In genomic region chr12:38875571-38876228, GRCh38 we compare ENCODE assay signal across 20 cellular contexts.
"Had no signal": no experiment of that assay in that cellular context is flagged by ENCODE, and none has a peak within 500 bp of the region (broad histone marks: within the 10 kb centered on the region; RNA-seq: fewer than 3 reads in every experiment).

No MANE protein-coding gene starts in this region.

- DNase-seq: activated CD4-positive, alpha-beta T cell treated with anti-CD3 and anti-CD28 coated beads, Interleukin-2, amount 50 U/mL, for 4 hours; activated CD4-positive, CD25-positive, alpha-beta regulatory T cell treated with anti-CD3 and anti-CD28 coated beads, Interleukin-2, amount 50 U/mL, for 72 hours; activated naive CD4-positive, alpha-beta T cell treated with Interleukin-2 at 50 U/mL for 16 hours; activated naive CD8-positive, alpha-beta T cell treated with anti-CD3 and anti-CD28 coated beads, Interleukin-2, amount 50 U/mL, for 24 hours; activated T-cell treated with anti-CD3 and anti-CD28 coated beads for 4 hours; aorta; dorsolateral prefrontal cortex; foreskin keratinocyte; left ventricle myocardium superior; nucleus accumbens; stimulated activated CD4-positive, alpha-beta T cell treated with anti-CD3 and anti-CD28 coated beads, Interleukin-15, amount 100 ng/mL, for 24 hours; stimulated activated CD4-positive, alpha-beta T cell treated with anti-CD3 and anti-CD28 coated beads, Interleukin-4, amount 100 ng/mL, for 4 hours; stimulated activated CD8-positive, alpha-beta memory T cell treated with anti-CD3 and anti-CD28 coated beads, Interleukin-4, amount 100 ng/mL, for 48 hours; stimulated activated naive CD8-positive, alpha-beta T cell treated with anti-CD3 and anti-CD28 coated beads, Interleukin-15, Interleukin-2, amounts not matched to agents 100 U/mL and 50 U/mL, for 24 hours; T1000; trophoblast cell had no signal

- ATAC-seq: activated naive CD8-positive, alpha-beta T cell treated with anti-CD3 and anti-CD28 coated beads, Interleukin-2, amount 50 U/mL, for 24 hours; activated T-helper 17 cell treated with anti-CD3 and anti-CD28 coated beads, Interleukin-2, amount 50 U/mL, for 72 hours; foreskin keratinocyte; left ventricle myocardium superior; stimulated activated naive CD8-positive, alpha-beta T cell treated with anti-CD3 and anti-CD28 coated beads, Interleukin-15, Interleukin-2, amounts not matched to agents 100 U/mL and 50 U/mL, for 24 hours had no signal

- H3K4me3 ChIP-seq: breast epithelium, dorsolateral prefrontal cortex, right atrium auricular region, suprapubic skin had no signal

- H3K36me3 ChIP-seq: breast epithelium, suprapubic skin had no signal

- H3K27me3 ChIP-seq: breast epithelium, dorsolateral prefrontal cortex, foreskin keratinocyte, right atrium auricular region, suprapubic skin had no signal

- H3K9me3 ChIP-seq: right atrium auricular region, suprapubic skin had no signal

- H3K4me1 ChIP-seq: breast epithelium, right atrium auricular region, suprapubic skin had no signal

- H3K27ac ChIP-seq: breast epithelium, dorsolateral prefrontal cortex, right atrium auricular region, suprapubic skin had no signal
